In genomic region chr19:45817010-45817724, GRCh38 we compare ENCODE assay signal across 8 cellular contexts. TPM values are rescaled to one million over a fixed set of nuclear protein-coding genes. Genes with fewer than 3 reads are reported as not detected.
DNase-seq lines count a peak whose midpoint lies in the region; TF ChIP-seq lines count a peak whose summit lies in the region.

No MANE protein-coding gene starts in this region.

- H3K9me3 ChIP-seq in ES-I3 (ENCODE audit: control insufficient read depth, insufficient read depth, low read length) (no peaks in the 10 kb centered on the region), HAP-1 (no peaks in the 10 kb centered on the region), MM.1S (replicated peaks; ENCODE audit: insufficient read depth, low read length) (no peaks in the 10 kb centered on the region), SJCRH30 (replicated peaks) (no peaks in the 10 kb centered on the region), osteoblast (ENCODE audit: low read depth, low read length) (no peaks in the 10 kb centered on the region), transverse colon (no peaks in the 10 kb centered on the region)

- in situ Hi-C loops in HAP-1 (cut with MboI; ENCODE audit: low sequenced_read_pairs) (no loop called here), transverse colon (cut with MboI; ENCODE audit: low pct_ligation_motif_present in 1 of 4, low pct_unique_long_range_greater_than_20kb in 1 of 4, low sequenced_read_pairs in 3 of 4) (no loop called here)

- peak; percentile 92 to 98 for DNase-seq in HAP-1 (ENCODE audit: low spot score in 2 of 2)
- DNase-seq in MM.1S = peak; percentile 94
- DNase-seq in SJCRH30 = peak; percentile 95 to 97
- peak; percentile 98 for DNase-seq in activated gamma-delta T cell treated with Interleukin-2 at 50 U/mL for 16 hours
- peak; percentile 97 for DNase-seq in germinal center (ENCODE audit: low spot score)
- DNase-seq in osteoblast (ENCODE audit: insufficient read length, low spot score, missing footprints) = peak; percentile 100
- peak; percentile 96 for DNase-seq in transverse colon

- TF ChIP-seq POLR2A in transverse colon (IDR thresholded peaks at IDR 0.05) = no peak

- H3K4me2 ChIP-seq in MM.1S (ENCODE audit: low read depth, low read length) (peak overlapping the region; percentile 12; the same call in 1 of the 2 replicates), osteoblast (ENCODE audit: insufficient read depth, low read length) (no peak overlapping the region)

- H3K9ac ChIP-seq in ES-I3 (ENCODE audit: low read depth, low read length) (peak overlapping the region; percentile 74), MM.1S (ENCODE audit: low read length) (no peak overlapping the region)

- peaks cover 9% of the 10 kb centered on the region; the same call in 1 of the 2 replicates for H3F3A ChIP-seq in MM.1S (ENCODE audit: insufficient read depth, low read length)

- peak; percentile 98 for TF ChIP-seq CTCF in MM.1S (IDR thresholded peaks at IDR 0.05; ENCODE audit: low read length)
- TF ChIP-seq CTCF in osteoblast (IDR thresholded peaks at IDR 0.05; ENCODE audit: extremely low read depth, low read depth, low read length) = peak; percentile 100
- peak; percentile 94 to 98 (median 98) for TF ChIP-seq CTCF in transverse colon (IDR thresholded peaks at IDR 0.05)

- intact Hi-C loops in transverse colon (cut with DNase I; ENCODE audit: low total_unique reads) = no loop called here

- H4K20me1 ChIP-seq in MM.1S (ENCODE audit: insufficient read depth, low read length) (no peaks in the 10 kb centered on the region), osteoblast (ENCODE audit: insufficient read depth, low read length) (peaks cover 3% of the 10 kb centered on the region)

- no peak for TF ChIP-seq EP300 in transverse colon (IDR thresholded peaks at IDR 0.05; ENCODE audit: low read depth)

- H3K4me3 ChIP-seq in HAP-1 = no peak overlapping the region
- no peak overlapping the region for H3K4me3 ChIP-seq in MM.1S (ENCODE audit: low read length)
- peak overlapping the region; percentile 56 for H3K4me3 ChIP-seq in SJCRH30
- H3K4me3 ChIP-seq in osteoblast (ENCODE audit: insufficient read depth, low read length) = no peak overlapping the region
- H3K4me3 ChIP-seq in transverse colon = no peak overlapping the region

- H2AFZ ChIP-seq in MM.1S (ENCODE audit: low read length) (no peak overlapping the region), osteoblast (ENCODE audit: low read length) (no peak overlapping the region)

- H3K79me2 ChIP-seq in MM.1S (ENCODE audit: low read length) (no peaks in the 10 kb centered on the region), osteoblast (ENCODE audit: insufficient read depth, low read length) (no peaks in the 10 kb centered on the region)

- H3K9me2 ChIP-seq in MM.1S (replicated peaks; ENCODE audit: insufficient read depth, low read length) = no peaks in the 10 kb centered on the region

- WGBS in transverse colon (ENCODE audit: low coverage in 1 of 2), 2 donors = 5 to 14% methylated on average over 4 to 24 of the region's 24 CpGs

- H3K27me3 ChIP-seq in HAP-1 (ENCODE audit: low read depth) = no peaks in the 10 kb centered on the region
- H3K27me3 ChIP-seq in MM.1S (replicated peaks; ENCODE audit: insufficient read depth, low read length) = no peaks in the 10 kb centered on the region
- no peaks in the 10 kb centered on the region for H3K27me3 ChIP-seq in SJCRH30
- H3K27me3 ChIP-seq in osteoblast (ENCODE audit: insufficient read depth, low read length) = no peaks in the 10 kb centered on the region
- no peaks in the 10 kb centered on the region for H3K27me3 ChIP-seq in transverse colon

- H3K4me1 ChIP-seq in ES-I3 (ENCODE audit: insufficient read depth, low read length) (peaks cover 11% of the 10 kb centered on the region; the same call in 1 of the 2 replicates), HAP-1 (no peaks in the 10 kb centered on the region), MM.1S (ENCODE audit: low read length) (peaks cover 5% of the 10 kb centered on the region; the same call in 1 of the 2 replicates), SJCRH30 (peaks cover 11% of the 10 kb centered on the region; the same call in 1 of the 2 replicates), osteoblast (ENCODE audit: insufficient read depth, low read length) (peaks cover 6% of the 10 kb centered on the region), transverse colon (peaks cover 0 to 16% (median 4%) of the 10 kb centered on the region in 4 donors)

- H3K27ac ChIP-seq in MM.1S (ENCODE audit: low read length) (peak overlapping the region; percentile 19; the same call in 1 of the 2 replicates), SJCRH30 (peak overlapping the region; percentile 21; the same call in 1 of the 2 replicates), osteoblast (ENCODE audit: low read depth, low read length) (peak overlapping the region; percentile 28), transverse colon (no peak overlapping the region)

- peaks cover 5% of the 10 kb centered on the region; the same call in 1 of the 2 replicates for H3K36me3 ChIP-seq in ES-I3 (ENCODE audit: insufficient read depth, low read length)
- peaks cover 20% of the 10 kb centered on the region for H3K36me3 ChIP-seq in HAP-1 (replicated peaks)
- no peaks in the 10 kb centered on the region for H3K36me3 ChIP-seq in MM.1S (replicated peaks; ENCODE audit: insufficient read depth, low read length)
- H3K36me3 ChIP-seq in SJCRH30 = peaks cover 6% of the 10 kb centered on the region
- peaks cover 22% of the 10 kb centered on the region for H3K36me3 ChIP-seq in osteoblast (ENCODE audit: insufficient read depth, low read length)
- H3K36me3 ChIP-seq in transverse colon = peaks cover 0 to 6% (median 0%) of the 10 kb centered on the region in 4 donors

RNA-seq across cellular contexts. Expression of gene RSPH6A, which starts 2.1 kb away (rescaled TPM):
- 0.22 TPM in 1 of 2 replicates, not detected in the other for total RNA-seq in SJCRH30 (2014; rRNA removed; shearing (Covaris generic))
- total RNA-seq in osteoblast = under 0.01 and 0.29 TPM in 2 replicates
- 1 to 10 TPM in 1 of 4 donors, not detected in 3; 1.1 TPM for total RNA-seq in transverse colon

RNA-seq across cellular contexts. Expression of gene DMWD, which starts 24.5 kb away (rescaled TPM):
- total RNA-seq in SJCRH30 (2014; rRNA removed; shearing (Covaris generic)) = 43.5 and 52.9 TPM in 2 replicates
- total RNA-seq in osteoblast (48.5 and 49.2 TPM in 2 replicates), transverse colon (10 to 100 TPM; 26.8 to 72.9 (median 54.8) TPM)

RNA-seq across cellular contexts. Expression of gene DMPK, which starts 34.9 kb away (rescaled TPM):
- 79.8 and 84.2 TPM in 2 replicates for total RNA-seq in SJCRH30 (2014; rRNA removed; shearing (Covaris generic))
- total RNA-seq in osteoblast (26.8 and 30.4 TPM in 2 replicates), transverse colon (100 to 1,000 TPM in 2 of 4 donors, 10 to 100 TPM in 2; 19.1 to 237 (median 69.2) TPM)

RNA-seq across cellular contexts. Expression of gene SYMPK, which starts 45.8 kb away (rescaled TPM):
- 25.6 and 32.6 TPM in 2 replicates for total RNA-seq in SJCRH30 (2014; rRNA removed; shearing (Covaris generic))
- 30.6 and 42.0 TPM in 2 replicates for total RNA-seq in osteoblast
- total RNA-seq in transverse colon = 100 to 1,000 TPM in 2 of 4 donors, 10 to 100 TPM in 2; 35.2 to 189 (median 81.9) TPM

RNA-seq across cellular contexts. Expression of gene FOXA3, which starts 47.0 kb away (rescaled TPM):
- 0.45 and 0.53 TPM in 2 replicates for total RNA-seq in SJCRH30 (2014; rRNA removed; shearing (Covaris generic))
- total RNA-seq in osteoblast (not detected in 2 replicates), transverse colon (10 to 100 TPM in 2 of 4 donors, 1 to 10 TPM in 2; 1.9 to 24.4 (median 9.2) TPM)

Comparison
In these comparisons a context has a peak if more than half of its experiments do, and no peak if none do; other contexts are left out.
1. H3K27ac ChIP-seq: peak in MM.1S (single experiment), SJCRH30 (single experiment) and osteoblast (single experiment); none in transverse colon (0 of 4).
2. Peak in every context shown above with its lines, with median percentiles within 50 percentile points of each other: DNase-seq and CTCF ChIP-seq.